ENCODE assay signal across 9 cellular contexts in genomic region chr10:3485287-3485686, GRCh38.
DNase-seq lines count a peak whose midpoint lies in the region; ATAC-seq, FAIRE-seq and TF ChIP-seq lines count a peak whose summit lies in the region.
"Had no signal": no experiment of that assay in that cellular context is flagged by ENCODE, and none has a peak within 500 bp of the region (broad histone marks: within the 10 kb centered on the region; RNA-seq: fewer than 3 reads in every experiment).

No MANE protein-coding gene starts in this region.

- H3K4me2 ChIP-seq in IMR-90 (ENCODE audit: low read depth, low read length) (no peak overlapping the region), keratinocyte (ENCODE audit: control insufficient read depth, extremely low read depth, insufficient read depth, low read depth, low read length) (no peak overlapping the region)

- no peaks in the 10 kb centered on the region for H3K79me2 ChIP-seq in keratinocyte (ENCODE audit: control insufficient read depth, insufficient read depth, low read length)

- peak overlapping the region; percentile 63; the same call in 1 of the 2 replicates for H2BK20ac ChIP-seq in IMR-90 (ENCODE audit: low read depth, low read length)

- no peaks in the 10 kb centered on the region for H3K27me3 ChIP-seq in CD8-positive, alpha-beta memory T cell (ENCODE audit: insufficient read depth, low read length, poor library complexity, severe bottlenecking)
- H3K27me3 ChIP-seq in IMR-90 (ENCODE audit: control insufficient read depth, insufficient read depth, low read length) (no peaks in the 10 kb centered on the region), keratinocyte (ENCODE audit: control insufficient read depth, extremely low read depth, insufficient read depth, low read length) (no peaks in the 10 kb centered on the region), MG63 (no peaks in the 10 kb centered on the region)

- peaks cover 0 to 14% (median 6%) of the 10 kb centered on the region in 5 donors for H3K9me3 Mint-ChIP-seq in CD8-positive, alpha-beta memory T cell
- H3K9me3 Mint-ChIP-seq in activated T-helper 2 cell treated with anti-CD3 and anti-CD28 coated beads, Interferon-gamma antibody, Interleukin-2, Interleukin-4, amounts not matched to agents 10 μg/mL and 5 μg/mL and 100 μg/mL, durations not matched to agents 14 hours and 24 hours and 36 hours: peaks cover 21% of the 10 kb centered on the region

- H3K18ac ChIP-seq in IMR-90 (ENCODE audit: low read depth, low read length): no peak overlapping the region

- H3K27ac Mint-ChIP-seq in CD8-positive, alpha-beta memory T cell: peak overlapping the region in 4 of 8 donors; percentile 1 to 42 (median 12)
- no peak overlapping the region for H3K27ac Mint-ChIP-seq in activated T-helper 2 cell treated with anti-CD3 and anti-CD28 coated beads, Interferon-gamma antibody, Interleukin-2, Interleukin-4, amounts not matched to agents 10 μg/mL and 5 μg/mL and 100 μg/mL, durations not matched to agents 14 hours and 24 hours and 36 hours

- H2AFZ ChIP-seq in IMR-90 (replicated peaks; ENCODE audit: low read length, poor library complexity) (no peak overlapping the region), keratinocyte (ENCODE audit: control insufficient read depth, low read length) (no peak overlapping the region)

- H3K9me1 ChIP-seq in IMR-90 (ENCODE audit: insufficient read depth, low read length) (peaks cover 24% of the 10 kb centered on the region), keratinocyte (ENCODE audit: control insufficient read depth, extremely low read depth, insufficient read depth, low read length) (no peaks in the 10 kb centered on the region)

- 100% methylated on average over 2 of the region's 8 CpGs; no CpG with 5 or more reads in 1 of the 2 experiments for WGBS in IMR-90 (ENCODE audit: extremely low coverage in 2 of 2, insufficient read length in 1 of 2), 2 experiments

- peaks cover 0 to 23% (median 0%) of the 10 kb centered on the region in 3 donors for H3K36me3 Mint-ChIP-seq in CD8-positive, alpha-beta memory T cell
- no peaks in the 10 kb centered on the region for H3K36me3 Mint-ChIP-seq in activated T-helper 2 cell treated with anti-CD3 and anti-CD28 coated beads, Interferon-gamma antibody, Interleukin-2, Interleukin-4, amounts not matched to agents 10 μg/mL and 5 μg/mL and 100 μg/mL, durations not matched to agents 14 hours and 24 hours and 36 hours (ENCODE audit: low read depth)

- peak overlapping the region in 5 of 7 donors; percentile 9 to 62 (median 35) for H3K4me3 Mint-ChIP-seq in CD8-positive, alpha-beta memory T cell
- no peak overlapping the region for H3K4me3 Mint-ChIP-seq in activated T-helper 2 cell treated with anti-CD3 and anti-CD28 coated beads, Interferon-gamma antibody, Interleukin-2, Interleukin-4, amounts not matched to agents 10 μg/mL and 5 μg/mL and 100 μg/mL, durations not matched to agents 14 hours and 24 hours and 36 hours (ENCODE audit: low read depth)

- no peak for TF ChIP-seq POLR2A in IMR-90 (IDR thresholded peaks at IDR 0.05; ENCODE audit: low read depth, low read length)

- no peak overlapping the region for H2AK9ac ChIP-seq in IMR-90 (replicated peaks; ENCODE audit: low read depth, low read length, poor library complexity)

- H3K27me3 Mint-ChIP-seq in CD8-positive, alpha-beta memory T cell: peaks cover 17% of the 10 kb centered on the region in 2 donors
- no peaks in the 10 kb centered on the region for H3K27me3 Mint-ChIP-seq in activated T-helper 2 cell treated with anti-CD3 and anti-CD28 coated beads, Interferon-gamma antibody, Interleukin-2, Interleukin-4, amounts not matched to agents 10 μg/mL and 5 μg/mL and 100 μg/mL, durations not matched to agents 14 hours and 24 hours and 36 hours (ENCODE audit: low read depth)

- POLR2A ChIA-PET in CD8-positive, alpha-beta memory T cell (lab: Charles Lee): no interaction called here
- POLR2A ChIA-PET in IMR-90 (lab: Charles Lee; ENCODE audit: unreplicated experiment): no interaction called here

- H2BK5ac ChIP-seq in IMR-90 (ENCODE audit: low read depth, low read length, poor library complexity, severe bottlenecking): no peak overlapping the region

- H3K36me3 ChIP-seq in CD8-positive, alpha-beta memory T cell (ENCODE audit: insufficient read depth, low read length): no peaks in the 10 kb centered on the region
- no peaks in the 10 kb centered on the region for H3K36me3 ChIP-seq in IMR-90 (ENCODE audit: control insufficient read depth, insufficient read depth, low read length)
- H3K36me3 ChIP-seq in keratinocyte (ENCODE audit: control insufficient read depth in 2 of 2, extremely low read depth in 1 of 2, insufficient read depth in 2 of 2, low read length in 2 of 2): no peaks in the 10 kb centered on the region
- no peaks in the 10 kb centered on the region for H3K36me3 ChIP-seq in MG63

- H3K4me1 Mint-ChIP-seq in CD8-positive, alpha-beta memory T cell: peaks cover 9 to 11% (median 11%) of the 10 kb centered on the region in 3 donors
- H3K4me1 Mint-ChIP-seq in activated T-helper 2 cell treated with anti-CD3 and anti-CD28 coated beads, Interferon-gamma antibody, Interleukin-2, Interleukin-4, amounts not matched to agents 10 μg/mL and 5 μg/mL and 100 μg/mL, durations not matched to agents 14 hours and 24 hours and 36 hours (ENCODE audit: low read depth): peaks cover 40% of the 10 kb centered on the region

- H2BK15ac ChIP-seq in IMR-90 (ENCODE audit: low read depth, low read length): 0 out of 3 replicates have a peak overlapping the region, but pooled peaks have one; percentile 40

- H3K9ac ChIP-seq in IMR-90 (ENCODE audit: low read depth, low read length): no peak overlapping the region
- no peak overlapping the region for H3K9ac ChIP-seq in keratinocyte (ENCODE audit: control insufficient read depth, extremely low read depth, insufficient read depth, low read length)

- peak overlapping the region; percentile 42; the same call in 1 of the 2 replicates for H2BK120ac ChIP-seq in IMR-90 (ENCODE audit: low read depth, low read length)

- no peak for TF ChIP-seq RAD21 in IMR-90 (IDR thresholded peaks at IDR 0.05; ENCODE audit: low read length)

- no peak overlapping the region; a peak in 1 of 4 replicates for H4K8ac ChIP-seq in IMR-90 (ENCODE audit: low read depth in 2 of 2, low read length in 2 of 2)

- H3K27ac ChIP-seq in CD8-positive, alpha-beta memory T cell (ENCODE audit: low read depth, low read length): no peak overlapping the region
- no peak overlapping the region for H3K27ac ChIP-seq in IMR-90 (ENCODE audit: insufficient read depth, low read length)
- H3K27ac ChIP-seq in keratinocyte (ENCODE audit: control insufficient read depth, insufficient read depth, low read length): no peak overlapping the region

- dilution Hi-C loops in IMR-90 (cut with HindIII; ENCODE audit: low sequenced_read_pairs, unreplicated experiment): no loop called here
- dilution Hi-C loops in keratinocyte (cut with MboI; ENCODE audit: extremely low pct_ligation_motif_present, low sequenced_read_pairs): no loop called here

- no peak for DNase-seq in CD8-positive, alpha-beta memory T cell
- no peak for DNase-seq in IMR-90
- no peak for DNase-seq in keratinocyte (ENCODE audit: low read depth, low spot score)
- DNase-seq in HTR-8/SVneo (ENCODE audit: insufficient read length, low spot score): no peak
- no peak for DNase-seq in cerebellum (ENCODE audit: low spot score)
- no peak for DNase-seq in MG63
- DNase-seq in activated T-helper 2 cell treated with anti-CD3 and anti-CD28 coated beads, Interferon-gamma antibody, Interleukin-2, Interleukin-4, amounts not matched to agents 10 μg/mL and 5 μg/mL and 100 μg/mL, durations not matched to agents 14 hours and 24 hours and 36 hours (ENCODE audit: low spot score): no peak
- DNase-seq: NCI-H1092 had no signal

- H3K4me3 ChIP-seq in CD8-positive, alpha-beta memory T cell (ENCODE audit: low read length): no peak overlapping the region
- H3K4me3 ChIP-seq in IMR-90 (ENCODE audit: insufficient read depth, low read depth, low read length) (no peak overlapping the region), keratinocyte (ENCODE audit: control insufficient read depth in 2 of 3, extremely low read depth in 1 of 3, insufficient read depth in 2 of 3, low read depth in 1 of 3, low read length in 3 of 3) (no peak overlapping the region), MG63 (no peak overlapping the region)

- FAIRE-seq in keratinocyte (lab: Jason Lieb, UNC) (peak; percentile 9), HTR-8/SVneo (lab: Jason Lieb, UNC) (no peak)

- peaks cover 15% of the 10 kb centered on the region for H3K4me1 ChIP-seq in CD8-positive, alpha-beta memory T cell (ENCODE audit: insufficient read depth, low read length)
- H3K4me1 ChIP-seq in IMR-90 (ENCODE audit: control insufficient read depth, insufficient read depth, low read length): peaks cover 14% of the 10 kb centered on the region
- H3K4me1 ChIP-seq in keratinocyte (ENCODE audit: control insufficient read depth, extremely low read depth, insufficient read depth, low read length): peaks cover 41% of the 10 kb centered on the region

- H3K9me3 ChIP-seq in CD8-positive, alpha-beta memory T cell (ENCODE audit: low read length): no peaks in the 10 kb centered on the region
- no peaks in the 10 kb centered on the region for H3K9me3 ChIP-seq in IMR-90 (ENCODE audit: control insufficient read depth, insufficient read depth, low read length)
- no peaks in the 10 kb centered on the region for H3K9me3 ChIP-seq in keratinocyte (ENCODE audit: control insufficient read depth, low read depth, low read length)
- H3K9me3 ChIP-seq in MG63: no peaks in the 10 kb centered on the region

- no peak for TF ChIP-seq CTCF in IMR-90 (conservative IDR thresholded peaks at IDR 0.05; ENCODE audit: low read depth, low read length)
- no peak for TF ChIP-seq CTCF in keratinocyte (optimal IDR thresholded peaks at IDR 0.05 in 1 of 3, IDR thresholded peaks at IDR 0.05 in 1 of 3, conservative IDR thresholded peaks at IDR 0.05 in 1 of 3; ENCODE audit: extremely low read depth in 1 of 3, insufficient read depth in 2 of 3, low read length in 3 of 3)

- CTCF ChIA-PET in CD8-positive, alpha-beta memory T cell (lab: Charles Lee): no interaction called here
- CTCF ChIA-PET in IMR-90 (lab: Yijun Ruan, JAX): no interaction called here

- H4K5ac ChIP-seq in IMR-90 (ENCODE audit: low read depth, low read length): no peak overlapping the region

- H3K23ac ChIP-seq in IMR-90 (ENCODE audit: low read depth, low read length): no peak overlapping the region; the same call in 1 of the 2 replicates

- H3K56ac ChIP-seq in IMR-90 (ENCODE audit: extremely low read depth, insufficient read depth, low read length): no peak overlapping the region

- peak overlapping the region; percentile 70; the same call in 1 of the 2 replicates for H3K14ac ChIP-seq in IMR-90 (replicated peaks; ENCODE audit: low read depth, low read length)

- peak overlapping the region; percentile 23; the same call in 1 of the 2 replicates for H4K91ac ChIP-seq in IMR-90 (ENCODE audit: insufficient read depth, low read depth, low read length)

- 0 out of 4 replicates have a peak, but pooled peaks cover 0 to 3% of the 10 kb centered on the region in 2 experiments for H3K79me1 ChIP-seq in IMR-90 (ENCODE audit: low read depth in 1 of 2, low read length in 2 of 2)

- peak overlapping the region; percentile 39 for H3K4ac ChIP-seq in IMR-90 (ENCODE audit: low read depth, low read length)

- intact Hi-C loops in IMR-90 (cut with micrococcal nuclease): no loop called here
- intact Hi-C loops in activated T-helper 2 cell treated with anti-CD3 and anti-CD28 coated beads, Interferon-gamma antibody, Interleukin-2, Interleukin-4, amounts not matched to agents 10 μg/mL and 5 μg/mL and 100 μg/mL, durations not matched to agents 14 hours and 24 hours and 36 hours (cut with micrococcal nuclease): loop anchor here (10.0 kb wide), 1 partner anchor 80 kb away; no protein-coding TSS in a partner anchor

- H2AK5ac ChIP-seq in IMR-90 (ENCODE audit: low read depth, low read length): peak overlapping the region; percentile 66

- peak; percentile 39 for ATAC-seq in GM19372 (IDR thresholded peaks at IDR 0.05; ENCODE audit: low read depth, unreplicated experiment)
- no peak for ATAC-seq in IMR-90 (ENCODE audit: low read depth)

- BruUV-seq in IMR-90 (replicated peaks; lab: Mats Ljungman, UMichigan): no TSS peak

- H4K20me1 ChIP-seq in IMR-90 (ENCODE audit: insufficient read depth, low read length) (no peaks in the 10 kb centered on the region), keratinocyte (ENCODE audit: control insufficient read depth, extremely low read depth, insufficient read depth, low read length) (no peaks in the 10 kb centered on the region)

- in situ Hi-C loops in IMR-90 (cut with MboI; ENCODE audit: low sequenced_read_pairs): no loop called here
